In genomic region chr11:71454470-71455113, GRCh38 we compare ENCODE assay signal across 10 cellular contexts. TPM values are rescaled to one million over a fixed set of nuclear protein-coding genes. Genes with fewer than 3 reads are reported as not detected.
A peak's percentile ranks its signal among the peaks of the same experiment; 100 is the strongest.
DNase-seq lines count a peak whose midpoint lies in the region; ATAC-seq and TF ChIP-seq lines count a peak whose summit lies in the region.
"Had no signal": no experiment of that assay in that cellular context is flagged by ENCODE, and none has a peak within 500 bp of the region (broad histone marks: within the 10 kb centered on the region; RNA-seq: fewer than 3 reads in every experiment).

No MANE protein-coding gene starts in this region.

- DNase-seq in MCF 10A (ENCODE audit: unreplicated experiment) = peak; percentile 23
- DNase-seq in breast epithelium (ENCODE audit: low spot score in 2 of 2) = no peak
- DNase-seq in T-helper 1 cell = peak in 3 of 5 donors; percentile 13 to 33 (median 30)
- DNase-seq in endothelial cell (ENCODE audit: low spot score) = no peak
- no peak for DNase-seq in thoracic aorta (ENCODE audit: low spot score)
- DNase-seq in NCI-H1048 (lab: John Stamatoyannopoulos, UW) = no peak
- DNase-seq in GM19240 (ENCODE audit: insufficient read length, low spot score) = no peak
- no peak for DNase-seq in T1000 (lab: John Stamatoyannopoulos, UW)
- DNase-seq: NCI-H1436 treated with DMSO at 0.1 percent for 48 hours had no signal

- H3K27me3 Mint-ChIP-seq in MCF 10A (ENCODE audit: insufficient read depth, unreplicated experiment) (no peaks in the 10 kb centered on the region), endothelial cell (ENCODE audit: unreplicated experiment) (peaks cover 12% of the 10 kb centered on the region)

- H3K4me1 Mint-ChIP-seq in MCF 10A (ENCODE audit: insufficient read depth, unreplicated experiment) (peaks cover 18% of the 10 kb centered on the region), endothelial cell (ENCODE audit: unreplicated experiment) (peaks cover 25% of the 10 kb centered on the region)

- no peaks in the 10 kb centered on the region for H3K9me3 Mint-ChIP-seq in MCF 10A (ENCODE audit: unreplicated experiment)
- H3K9me3 Mint-ChIP-seq in endothelial cell (ENCODE audit: unreplicated experiment) = no peaks in the 10 kb centered on the region

- peak overlapping the region; percentile 85 for H3K4me3 Mint-ChIP-seq in MCF 10A (ENCODE audit: unreplicated experiment)
- peak overlapping the region; percentile 76 for H3K4me3 Mint-ChIP-seq in endothelial cell (ENCODE audit: unreplicated experiment)

- no TSS peak for BruUV-seq in MCF 10A (replicated peaks; lab: Mats Ljungman, UMichigan)

- H3K4me3 ChIP-seq in breast epithelium = peak overlapping the region in 1 of 3 donors; percentile 86
- peak overlapping the region; percentile 94 for H3K4me3 ChIP-seq in thoracic aorta

- H3K27ac Mint-ChIP-seq in MCF 10A (ENCODE audit: low read depth, unreplicated experiment) = no peak overlapping the region
- no peak overlapping the region for H3K27ac Mint-ChIP-seq in endothelial cell (ENCODE audit: unreplicated experiment)

- H3K4me1 ChIP-seq in breast epithelium (peaks cover 0 to 5% of the 10 kb centered on the region in 2 donors), thoracic aorta (ENCODE audit: control insufficient read depth in 1 of 2, low read depth in 2 of 2) (peaks cover 9 to 28% of the 10 kb centered on the region in 2 donors)

- intact Hi-C loops in MCF 10A (cut with micrococcal nuclease) = loop anchor here (10.0 kb wide), 1 partner anchor 990 kb away; no protein-coding TSS in a partner anchor
- intact Hi-C loops in breast epithelium (cut with DNase I; ENCODE audit: low total_unique reads) = no loop called here

- peaks cover 8% of the 10 kb centered on the region for H3K36me3 ChIP-seq in breast epithelium
- peaks cover 45% of the 10 kb centered on the region for H3K36me3 ChIP-seq in thoracic aorta

- POLR2A ChIA-PET in MCF 10A (lab: Yijun Ruan, JAX) = interaction anchor here (1.0 to 1.4 kb wide), 3 partner anchors 28 to 301 kb away, joined by 3 to 5 read pairs (median 3); no protein-coding TSS in a partner anchor

- TF ChIP-seq POLR2A in breast epithelium (IDR thresholded peaks at IDR 0.05) = no peak

- H3K27ac ChIP-seq in breast epithelium (no peak overlapping the region), thoracic aorta (no peak overlapping the region)

- peaks cover 47% of the 10 kb centered on the region for H3K36me3 Mint-ChIP-seq in MCF 10A (ENCODE audit: insufficient read depth, unreplicated experiment)
- peaks cover 42% of the 10 kb centered on the region for H3K36me3 Mint-ChIP-seq in endothelial cell (ENCODE audit: low read depth, unreplicated experiment)

- no peak for ATAC-seq in thoracic aorta (ENCODE audit: insufficient number of reproducible peaks, low FRiP score, low read depth)

- CTCF ChIA-PET in MCF 10A (lab: Yijun Ruan, JAX) = interaction anchor here (0.6 to 1.4 kb wide), 6 partner anchors 29 to 1095 kb away, joined by 3 to 4 read pairs (median 3); no protein-coding TSS in a partner anchor

- H3K9me3 ChIP-seq in breast epithelium (no peaks in the 10 kb centered on the region), thoracic aorta (no peaks in the 10 kb centered on the region)
- H3K9me3 ChIP-seq: HAP-1 had no signal

- H3K27me3 ChIP-seq in breast epithelium = no peaks in the 10 kb centered on the region
- no peaks in the 10 kb centered on the region for H3K27me3 ChIP-seq in thoracic aorta (replicated peaks; ENCODE audit: insufficient read depth)

- peak; percentile 6 for TF ChIP-seq CTCF in MCF 10A (IDR thresholded peaks at IDR 0.05; ENCODE audit: unreplicated experiment)
- peak in 1 of 3 donors; percentile 27 for TF ChIP-seq CTCF in breast epithelium (IDR thresholded peaks at IDR 0.05)
- no peak for TF ChIP-seq CTCF in endothelial cell (IDR thresholded peaks at IDR 0.05; ENCODE audit: unreplicated experiment)
- TF ChIP-seq CTCF in thoracic aorta (IDR thresholded peaks at IDR 0.05) = no peak

RNA-seq across cellular contexts. Expression of gene NADSYN1, which starts 1.6 kb away (rescaled TPM):
- 73.6 and 76.2 TPM in 2 replicates for total RNA-seq in MCF 10A (2022)
- 10 to 100 TPM; 58.6 to 83.6 (median 70.5) TPM for total RNA-seq in breast epithelium
- total RNA-seq in endothelial cell (ENCODE audit: unreplicated experiment) = 69.0 TPM
- 100 to 1,000 TPM in 1 of 2 donors, 10 to 100 TPM in 1; 68.0 to 112 TPM for total RNA-seq in thoracic aorta

RNA-seq across cellular contexts. Expression of gene DHCR7, which starts 6.4 kb away (rescaled TPM):
- 48.2 and 72.6 TPM in 2 replicates for total RNA-seq in MCF 10A (2022)
- 10 to 100 TPM; 14.7 to 31.7 (median 25.2) TPM for total RNA-seq in breast epithelium
- total RNA-seq in endothelial cell (ENCODE audit: unreplicated experiment) = 130 TPM
- total RNA-seq in thoracic aorta = 10 to 100 TPM in 1 of 2 donors, 1 to 10 TPM in 1; 6.6 to 17.6 TPM

Comparison
In these comparisons a context has a peak if more than half of its experiments do, and no peak if none do; other contexts are left out.
1. DNase-seq: peak in MCF 10A (single experiment) and T-helper 1 cell (3 of 5); none in breast epithelium (0 of 2), endothelial cell (single experiment), thoracic aorta (single experiment), NCI-H1048 (single experiment), GM19240 (single experiment) and T1000 (single experiment).